In genomic region chr21:30057108-30057507, GRCh38 we compare ENCODE assay signal across 23 cellular contexts.
DNase-seq lines count a peak whose midpoint lies in the region; ATAC-seq and TF ChIP-seq lines count a peak whose summit lies in the region.
"Had no signal": no experiment of that assay in that cellular context is flagged by ENCODE, and none has a peak within 500 bp of the region (broad histone marks: within the 10 kb centered on the region; RNA-seq: fewer than 3 reads in every experiment).

No MANE protein-coding gene starts in this region.

- H3K27ac ChIP-seq in lower lobe of right lung (no peak overlapping the region), upper lobe of right lung (no peak overlapping the region), stomach (no peak overlapping the region)
- H3K27ac ChIP-seq: BLaER1 had no signal

- no peak for TF ChIP-seq EP300 in stomach (IDR thresholded peaks at IDR 0.05)

- DNase-seq in NCI-H82 (lab: John Stamatoyannopoulos, UW) (peak; percentile 68), NCI-H82 treated with DMSO at 0.1 percent for 48 hours (lab: John Stamatoyannopoulos, UW; ENCODE audit: unreplicated experiment) (no peak), lower lobe of right lung (no peak), upper lobe of right lung (no peak), stomach (no peak)
- DNase-seq in NK-92 treated with Interleukin-12 subunit alpha and Interleukin-12 subunit beta, amount 100 ng/mL, for 24 hours (lab: John Stamatoyannopoulos, UW): no peak
- DNase-seq: 8988T; ACHN; BE2C; C1 segment of cervical spinal cord; CD4-positive, alpha-beta memory T cell; CD4-positive, CD25-positive, alpha-beta regulatory T cell; CD8-positive, alpha-beta memory T cell; COR-L47; DMS 273 treated with DMSO at 0.1 percent for 48 hours; DMS153; DMS53; DMS79; DND-41; EL; GDM1 had no signal

- H3K27me3 ChIP-seq in lower lobe of right lung (ENCODE audit: low read depth) (no peaks in the 10 kb centered on the region), upper lobe of right lung (no peaks in the 10 kb centered on the region), stomach (no peaks in the 10 kb centered on the region)
- H3K27me3 ChIP-seq: BE2C, BLaER1 had no signal

- H3K4me3 ChIP-seq in lower lobe of right lung (no peak overlapping the region), upper lobe of right lung (no peak overlapping the region), stomach (no peak overlapping the region)
- H3K4me3 ChIP-seq: BLaER1, GM12878 had no signal

- intact Hi-C loops in lower lobe of right lung (cut with DNase I) (no loop called here), upper lobe of right lung (cut with DNase I) (no loop called here), stomach (cut with DNase I; ENCODE audit: low total_unique reads) (no loop called here)

- H3K4me1 ChIP-seq in lower lobe of right lung (no peaks in the 10 kb centered on the region), upper lobe of right lung (no peaks in the 10 kb centered on the region), stomach (no peaks in the 10 kb centered on the region)
- H3K4me1 ChIP-seq: BE2C, BLaER1 had no signal

- H3K36me3 ChIP-seq in lower lobe of right lung (no peaks in the 10 kb centered on the region), upper lobe of right lung (no peaks in the 10 kb centered on the region), stomach (no peaks in the 10 kb centered on the region)
- H3K36me3 ChIP-seq: BE2C, BLaER1 had no signal

- peak; percentile 46 to 66 for ATAC-seq in lower lobe of right lung
- ATAC-seq in upper lobe of right lung: peak; percentile 19
- ATAC-seq: GM12878 had no signal

- 64 to 78% (median 74%) methylated on average over 3 of the region's 3 CpGs for WGBS in stomach, 5 donors

- H3K9me3 ChIP-seq in lower lobe of right lung: no peaks in the 10 kb centered on the region
- no peaks in the 10 kb centered on the region for H3K9me3 ChIP-seq in upper lobe of right lung
- H3K9me3 ChIP-seq in stomach: no peaks in the 10 kb centered on the region
- H3K9me3 ChIP-seq: BE2C, BLaER1 had no signal

- no peak for TF ChIP-seq POLR2A in stomach (IDR thresholded peaks at IDR 0.05)

- TF ChIP-seq CTCF in lower lobe of right lung (IDR thresholded peaks at IDR 0.05): no peak
- no peak for TF ChIP-seq CTCF in upper lobe of right lung (IDR thresholded peaks at IDR 0.05)
- TF ChIP-seq CTCF in stomach (IDR thresholded peaks at IDR 0.05): no peak
